1 cellular context compared by ENCODE assay signal in the genomic region with DNA sequence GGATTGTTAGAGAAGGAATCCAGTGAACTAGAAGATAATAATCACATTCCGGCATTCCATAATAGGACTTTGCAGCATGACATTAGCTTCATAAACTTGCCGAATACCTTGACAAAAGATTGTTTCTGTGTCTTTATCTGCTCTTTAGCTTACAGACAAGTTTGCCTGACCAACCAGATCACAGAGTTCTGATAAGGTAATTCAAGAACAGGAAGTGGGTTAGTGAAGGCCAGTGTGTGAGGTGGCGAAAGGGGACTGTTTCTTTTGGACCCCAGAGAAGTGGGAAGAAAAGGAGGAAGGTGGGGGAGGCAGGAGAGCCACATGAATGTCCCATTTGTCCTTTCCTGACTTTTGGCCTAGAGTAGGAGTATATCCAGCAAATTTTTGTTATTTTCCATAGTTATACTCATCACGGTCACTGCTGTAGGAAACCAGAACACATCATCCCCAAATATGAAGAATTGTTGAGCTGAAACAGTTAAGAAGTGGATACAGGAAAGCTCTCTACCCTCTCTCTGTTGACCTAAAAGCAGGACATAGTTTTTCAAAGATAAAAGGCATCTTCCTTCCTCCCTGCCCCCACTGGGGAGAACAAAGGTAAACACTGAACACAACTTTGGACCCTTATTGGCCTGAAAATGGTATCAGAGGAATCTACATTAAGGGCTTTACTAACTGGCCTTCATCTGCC.
TF ChIP-seq lines count a peak whose summit lies in the region.

No MANE protein-coding gene starts in this region.

TF ChIP-seq in HepG2, 621 proteins besides CTCF, POLR2A, EP300 and RAD21 (continued from another document):
- TF ChIP-seq, protein P1, sequence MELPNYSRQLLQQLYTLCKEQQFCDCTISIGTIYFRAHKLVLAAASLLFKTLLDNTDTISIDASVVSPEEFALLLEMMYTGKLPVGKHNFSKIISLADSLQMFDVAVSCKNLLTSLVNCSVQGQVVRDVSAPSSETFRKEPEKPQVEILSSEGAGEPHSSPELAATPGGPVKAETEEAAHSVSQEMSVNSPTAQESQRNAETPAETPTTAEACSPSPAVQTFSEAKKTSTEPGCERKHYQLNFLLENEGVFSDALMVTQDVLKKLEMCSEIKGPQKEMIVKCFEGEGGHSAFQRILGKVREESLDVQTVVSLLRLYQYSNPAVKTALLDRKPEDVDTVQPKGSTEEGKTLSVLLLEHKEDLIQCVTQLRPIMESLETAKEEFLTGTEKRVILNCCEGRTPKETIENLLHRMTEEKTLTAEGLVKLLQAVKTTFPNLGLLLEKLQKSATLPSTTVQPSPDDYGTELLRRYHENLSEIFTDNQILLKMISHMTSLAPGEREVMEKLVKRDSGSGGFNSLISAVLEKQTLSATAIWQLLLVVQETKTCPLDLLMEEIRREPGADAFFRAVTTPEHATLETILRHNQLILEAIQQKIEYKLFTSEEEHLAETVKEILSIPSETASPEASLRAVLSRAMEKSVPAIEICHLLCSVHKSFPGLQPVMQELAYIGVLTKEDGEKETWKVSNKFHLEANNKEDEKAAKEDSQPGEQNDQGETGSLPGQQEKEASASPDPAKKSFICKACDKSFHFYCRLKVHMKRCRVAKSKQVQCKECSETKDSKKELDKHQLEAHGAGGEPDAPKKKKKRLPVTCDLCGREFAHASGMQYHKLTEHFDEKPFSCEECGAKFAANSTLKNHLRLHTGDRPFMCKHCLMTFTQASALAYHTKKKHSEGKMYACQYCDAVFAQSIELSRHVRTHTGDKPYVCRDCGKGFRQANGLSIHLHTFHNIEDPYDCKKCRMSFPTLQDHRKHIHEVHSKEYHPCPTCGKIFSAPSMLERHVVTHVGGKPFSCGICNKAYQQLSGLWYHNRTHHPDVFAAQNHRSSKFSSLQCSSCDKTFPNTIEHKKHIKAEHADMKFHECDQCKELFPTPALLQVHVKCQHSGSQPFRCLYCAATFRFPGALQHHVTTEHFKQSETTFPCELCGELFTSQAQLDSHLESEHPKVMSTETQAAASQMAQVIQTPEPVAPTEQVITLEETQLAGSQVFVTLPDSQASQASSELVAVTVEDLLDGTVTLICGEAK (IDR thresholded peaks at IDR 0.05) = no peak
- TF ChIP-seq, protein P1 (CRISPR knock-in tag; IDR thresholded peaks at IDR 0.05) = no peak; the same call in 1 of the 2 replicates
- peak; percentile 84 for TF ChIP-seq EHMT2 (IDR thresholded peaks at IDR 0.05; ENCODE audit: borderline replicate concordance, low read depth, low read length)
- no peak; the same call in 1 of the 2 replicates for TF ChIP-seq CHD4 (IDR thresholded peaks at IDR 0.05; ENCODE audit: borderline replicate concordance, low read length)
- no peak for TF ChIP-seq KLF13 (CRISPR knock-in tag; IDR thresholded peaks at IDR 0.05)
- no peak for TF ChIP-seq JUND (CRISPR knock-in tag; IDR thresholded peaks at IDR 0.05)
- peak; percentile 33; the same call in 1 of the 2 replicates for TF ChIP-seq GFI1 (CRISPR knock-in tag; IDR thresholded peaks at IDR 0.05; ENCODE audit: borderline replicate concordance)
- TF ChIP-seq, protein P2, sequence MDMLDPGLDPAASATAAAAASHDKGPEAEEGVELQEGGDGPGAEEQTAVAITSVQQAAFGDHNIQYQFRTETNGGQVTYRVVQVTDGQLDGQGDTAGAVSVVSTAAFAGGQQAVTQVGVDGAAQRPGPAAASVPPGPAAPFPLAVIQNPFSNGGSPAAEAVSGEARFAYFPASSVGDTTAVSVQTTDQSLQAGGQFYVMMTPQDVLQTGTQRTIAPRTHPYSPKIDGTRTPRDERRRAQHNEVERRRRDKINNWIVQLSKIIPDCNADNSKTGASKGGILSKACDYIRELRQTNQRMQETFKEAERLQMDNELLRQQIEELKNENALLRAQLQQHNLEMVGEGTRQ (IDR thresholded peaks at IDR 0.05; ENCODE audit: low read depth, low read length) = no peak
- TF ChIP-seq, protein P2 (CRISPR knock-in tag; IDR thresholded peaks at IDR 0.05; ENCODE audit: borderline replicate concordance) = no peak
- TF ChIP-seq, protein P3, sequence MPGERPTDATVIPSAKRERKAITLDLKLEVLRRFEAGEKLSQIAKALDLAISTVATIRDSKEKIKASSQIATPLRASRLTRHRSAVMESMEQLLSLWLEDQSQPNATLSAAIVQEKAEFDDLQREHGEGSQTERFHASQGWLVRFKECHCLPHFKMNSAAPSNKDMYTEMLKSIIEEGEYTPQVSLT (CRISPR knock-in tag; IDR thresholded peaks at IDR 0.05; ENCODE audit: borderline replicate concordance, low read depth) = no peak
- TF ChIP-seq GATA4 (IDR thresholded peaks at IDR 0.05; ENCODE audit: borderline replicate concordance, low read depth) = peak; percentile 97
- TF ChIP-seq NBN (conservative IDR thresholded peaks at IDR 0.05) = no peak
- TF ChIP-seq, protein P4, sequence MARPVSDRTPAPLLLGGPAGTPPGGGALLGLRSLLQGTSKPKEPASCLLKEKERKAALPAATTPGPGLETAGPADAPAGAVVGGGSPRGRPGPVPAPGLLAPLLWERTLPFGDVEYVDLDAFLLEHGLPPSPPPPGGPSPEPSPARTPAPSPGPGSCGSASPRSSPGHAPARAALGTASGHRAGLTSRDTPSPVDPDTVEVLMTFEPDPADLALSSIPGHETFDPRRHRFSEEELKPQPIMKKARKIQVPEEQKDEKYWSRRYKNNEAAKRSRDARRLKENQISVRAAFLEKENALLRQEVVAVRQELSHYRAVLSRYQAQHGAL (CRISPR knock-in tag; IDR thresholded peaks at IDR 0.05; ENCODE audit: not compliant biosample characterization) = no peak
- TF ChIP-seq, protein P5, sequence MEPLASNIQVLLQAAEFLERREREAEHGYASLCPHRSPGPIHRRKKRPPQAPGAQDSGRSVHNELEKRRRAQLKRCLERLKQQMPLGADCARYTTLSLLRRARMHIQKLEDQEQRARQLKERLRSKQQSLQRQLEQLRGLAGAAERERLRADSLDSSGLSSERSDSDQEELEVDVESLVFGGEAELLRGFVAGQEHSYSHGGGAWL (CRISPR knock-in tag; IDR thresholded peaks at IDR 0.05) = no peak
- TF ChIP-seq RAD51 (IDR thresholded peaks at IDR 0.05; ENCODE audit: borderline replicate concordance) = no peak
- TF ChIP-seq KDM2A (CRISPR knock-in tag; IDR thresholded peaks at IDR 0.05; ENCODE audit: borderline replicate concordance, low read depth) = no peak
- TF ChIP-seq PLRG1 (conservative IDR thresholded peaks at IDR 0.05) = no peak
- no peak for TF ChIP-seq ZNF382 (CRISPR knock-in tag; IDR thresholded peaks at IDR 0.05; ENCODE audit: borderline replicate concordance)
- peak; percentile 90 for TF ChIP-seq SAP130 (CRISPR knock-in tag; IDR thresholded peaks at IDR 0.05; ENCODE audit: low read depth)
- TF ChIP-seq ZNF75D (CRISPR knock-in tag; IDR thresholded peaks at IDR 0.05; ENCODE audit: borderline replicate concordance) = no peak
- TF ChIP-seq REPIN1 (CRISPR knock-in tag; IDR thresholded peaks at IDR 0.05; ENCODE audit: borderline replicate concordance, low read depth) = peak; percentile 87
- TF ChIP-seq ZNF557 (CRISPR knock-in tag; IDR thresholded peaks at IDR 0.05) = peak; percentile 95
- peak; percentile 96 for TF ChIP-seq SOX5 (CRISPR knock-in tag; IDR thresholded peaks at IDR 0.05; ENCODE audit: borderline replicate concordance)
- no peak; the same call in 1 of the 2 replicates for TF ChIP-seq SMARCC2 (IDR thresholded peaks at IDR 0.05)
- TF ChIP-seq ZBTB1 (CRISPR knock-in tag; IDR thresholded peaks at IDR 0.05; ENCODE audit: borderline replicate concordance) = no peak
- no peak for TF ChIP-seq CAMTA2 (CRISPR knock-in tag; IDR thresholded peaks at IDR 0.05; ENCODE audit: borderline replicate concordance)
- TF ChIP-seq ELF4 (CRISPR knock-in tag; IDR thresholded peaks at IDR 0.05; ENCODE audit: borderline replicate concordance) = peak; percentile 55; the same call in 1 of the 2 replicates
- TF ChIP-seq, protein P6, sequence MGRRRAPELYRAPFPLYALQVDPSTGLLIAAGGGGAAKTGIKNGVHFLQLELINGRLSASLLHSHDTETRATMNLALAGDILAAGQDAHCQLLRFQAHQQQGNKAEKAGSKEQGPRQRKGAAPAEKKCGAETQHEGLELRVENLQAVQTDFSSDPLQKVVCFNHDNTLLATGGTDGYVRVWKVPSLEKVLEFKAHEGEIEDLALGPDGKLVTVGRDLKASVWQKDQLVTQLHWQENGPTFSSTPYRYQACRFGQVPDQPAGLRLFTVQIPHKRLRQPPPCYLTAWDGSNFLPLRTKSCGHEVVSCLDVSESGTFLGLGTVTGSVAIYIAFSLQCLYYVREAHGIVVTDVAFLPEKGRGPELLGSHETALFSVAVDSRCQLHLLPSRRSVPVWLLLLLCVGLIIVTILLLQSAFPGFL (CRISPR knock-in tag; IDR thresholded peaks at IDR 0.05) = no peak
- TF ChIP-seq SOX6 (IDR thresholded peaks at IDR 0.05) = no peak
- peak; percentile 96 for TF ChIP-seq SOX6 (CRISPR knock-in tag; IDR thresholded peaks at IDR 0.05)
- TF ChIP-seq, protein P7, sequence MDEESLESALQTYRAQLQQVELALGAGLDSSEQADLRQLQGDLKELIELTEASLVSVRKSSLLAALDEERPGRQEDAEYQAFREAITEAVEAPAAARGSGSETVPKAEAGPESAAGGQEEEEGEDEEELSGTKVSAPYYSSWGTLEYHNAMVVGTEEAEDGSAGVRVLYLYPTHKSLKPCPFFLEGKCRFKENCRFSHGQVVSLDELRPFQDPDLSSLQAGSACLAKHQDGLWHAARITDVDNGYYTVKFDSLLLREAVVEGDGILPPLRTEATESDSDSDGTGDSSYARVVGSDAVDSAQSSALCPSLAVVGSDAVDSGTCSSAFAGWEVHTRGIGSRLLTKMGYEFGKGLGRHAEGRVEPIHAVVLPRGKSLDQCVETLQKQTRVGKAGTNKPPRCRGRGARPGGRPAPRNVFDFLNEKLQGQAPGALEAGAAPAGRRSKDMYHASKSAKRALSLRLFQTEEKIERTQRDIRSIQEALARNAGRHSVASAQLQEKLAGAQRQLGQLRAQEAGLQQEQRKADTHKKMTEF (CRISPR knock-in tag; IDR thresholded peaks at IDR 0.05) = peak; percentile 87
- no peak for TF ChIP-seq ZNF30 (CRISPR knock-in tag; IDR thresholded peaks at IDR 0.05)
- TF ChIP-seq NFRKB (IDR thresholded peaks at IDR 0.05) = no peak
- no peak for TF ChIP-seq HMGA1 (CRISPR knock-in tag; conservative IDR thresholded peaks at IDR 0.05)
- no peak for TF ChIP-seq ZNF569 (CRISPR knock-in tag; IDR thresholded peaks at IDR 0.05; ENCODE audit: borderline replicate concordance)
- 0 out of 2 replicates have a peak, but pooled peaks have one; percentile 79 for TF ChIP-seq ZNF335 (CRISPR knock-in tag; IDR thresholded peaks at IDR 0.05)
- TF ChIP-seq KMT2B (CRISPR knock-in tag; IDR thresholded peaks at IDR 0.05) = 0 out of 2 replicates have a peak, but pooled peaks have one; percentile 70
- TF ChIP-seq ZNF468 (CRISPR knock-in tag; IDR thresholded peaks at IDR 0.05) = no peak
- TF ChIP-seq ZNF441 (CRISPR knock-in tag; IDR thresholded peaks at IDR 0.05; ENCODE audit: borderline replicate concordance) = peak; percentile 94
- TF ChIP-seq GABPB1 (CRISPR knock-in tag; IDR thresholded peaks at IDR 0.05) = peak; percentile 50; the same call in 1 of the 2 replicates
- TF ChIP-seq, protein P8, sequence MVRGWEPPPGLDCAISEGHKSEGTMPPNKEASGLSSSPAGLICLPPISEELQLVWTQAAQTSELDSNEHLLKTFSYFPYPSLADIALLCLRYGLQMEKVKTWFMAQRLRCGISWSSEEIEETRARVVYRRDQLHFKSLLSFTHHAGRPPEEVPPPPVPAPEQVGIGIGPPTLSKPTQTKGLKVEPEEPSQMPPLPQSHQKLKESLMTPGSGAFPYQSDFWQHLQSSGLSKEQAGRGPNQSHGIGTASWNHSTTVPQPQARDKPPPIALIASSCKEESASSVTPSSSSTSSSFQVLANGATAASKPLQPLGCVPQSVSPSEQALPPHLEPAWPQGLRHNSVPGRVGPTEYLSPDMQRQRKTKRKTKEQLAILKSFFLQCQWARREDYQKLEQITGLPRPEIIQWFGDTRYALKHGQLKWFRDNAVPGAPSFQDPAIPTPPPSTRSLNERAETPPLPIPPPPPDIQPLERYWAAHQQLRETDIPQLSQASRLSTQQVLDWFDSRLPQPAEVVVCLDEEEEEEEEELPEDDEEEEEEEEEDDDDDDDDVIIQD (CRISPR knock-in tag; IDR thresholded peaks at IDR 0.05; ENCODE audit: low read depth) = peak; percentile 98
- no peak for TF ChIP-seq KLF15 (CRISPR knock-in tag; IDR thresholded peaks at IDR 0.05; ENCODE audit: borderline replicate concordance)
- TF ChIP-seq ZNF207 (IDR thresholded peaks at IDR 0.05; ENCODE audit: borderline replicate concordance) = no peak
- TF ChIP-seq NR2F6 (IDR thresholded peaks at IDR 0.05) = peak; percentile 82
- TF ChIP-seq NR2F6 (CRISPR knock-in tag; IDR thresholded peaks at IDR 0.05) = peak; percentile 91
- TF ChIP-seq ZNF329 (CRISPR knock-in tag; IDR thresholded peaks at IDR 0.05; ENCODE audit: low read depth) = no peak
